ENCODE assay signal across 16 cellular contexts in the genomic region with DNA sequence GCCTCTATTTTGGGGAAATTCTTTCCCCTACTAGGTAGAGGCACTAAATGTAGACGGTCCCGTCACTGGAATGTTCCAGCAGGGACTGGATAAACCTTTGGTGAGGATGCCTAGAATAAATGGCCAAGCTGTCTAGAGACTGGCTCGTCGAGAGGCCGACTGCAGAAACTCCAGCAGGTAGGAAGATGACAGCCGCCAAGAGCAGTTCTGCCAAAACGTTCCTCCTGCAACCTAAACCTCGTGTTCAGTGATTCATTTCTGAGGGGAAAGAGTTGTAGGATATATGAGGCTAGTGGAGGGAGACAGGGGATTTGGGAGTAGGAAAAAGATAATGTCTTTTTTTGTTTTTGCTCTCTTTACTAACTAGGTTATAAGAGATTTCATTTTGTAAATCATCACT.
DNase-seq lines count a peak whose midpoint lies in the region; ATAC-seq and TF ChIP-seq lines count a peak whose summit lies in the region.
"Had no signal": no experiment of that assay in that cellular context is flagged by ENCODE, and none has a peak within 500 bp of the region (broad histone marks: within the 10 kb centered on the region; RNA-seq: fewer than 3 reads in every experiment).

No MANE protein-coding gene starts in this region.

- in situ Hi-C loops in gastrocnemius medialis (cut with MboI; ENCODE audit: low sequenced_read_pairs in 4 of 4) = no loop called here

- TF ChIP-seq EP300 in esophagus muscularis mucosa (IDR thresholded peaks at IDR 0.05) = no peak

- no peaks in the 10 kb centered on the region for H3K4me1 ChIP-seq in esophagus muscularis mucosa
- peaks cover 0 to 4% of the 10 kb centered on the region in 2 donors for H3K4me1 ChIP-seq in gastrocnemius medialis

- TF ChIP-seq CTCF in coronary artery (IDR thresholded peaks at IDR 0.05) (no peak), esophagus muscularis mucosa (IDR thresholded peaks at IDR 0.05) (no peak), gastrocnemius medialis (IDR thresholded peaks at IDR 0.05 in 4 of 5, conservative IDR thresholded peaks at IDR 0.05 in 1 of 5) (no peak)

- 63% methylated on average over 8 of the region's 8 CpGs for WGBS in esophagus muscularis mucosa

- H3K4me3 ChIP-seq in coronary artery (no peak overlapping the region), esophagus muscularis mucosa (no peak overlapping the region), gastrocnemius medialis (no peak overlapping the region)
- H3K4me3 ChIP-seq: GM23338 had no signal

- no peaks in the 10 kb centered on the region for H3K27me3 ChIP-seq in esophagus muscularis mucosa
- no peaks in the 10 kb centered on the region for H3K27me3 ChIP-seq in gastrocnemius medialis

- no peak overlapping the region for H3K4me3 Mint-ChIP-seq in stimulated activated memory B cell treated with anti-CD40 and anti-IgM and Interleukin-4, amounts not matched to agents 10 μg/mL and 1 μg/mL and 100 μg/mL, for 72 hours
- H3K4me3 Mint-ChIP-seq: CD4-positive, alpha-beta memory T cell; GM23338; H9 had no signal

- H3K27me3 Mint-ChIP-seq in stimulated activated memory B cell treated with anti-CD40 and anti-IgM and Interleukin-4, amounts not matched to agents 10 μg/mL and 1 μg/mL and 100 μg/mL, for 72 hours = peaks cover 20% of the 10 kb centered on the region
- H3K27me3 Mint-ChIP-seq: CD4-positive, alpha-beta memory T cell had no signal

- DNase-seq in coronary artery (ENCODE audit: low spot score) (peak; percentile 45), esophagus muscularis mucosa (ENCODE audit: extremely low spot score) (peak; percentile 64), gastrocnemius medialis (no peak), NCI-H1694 (lab: John Stamatoyannopoulos, UW) (no peak)
- DNase-seq: C1 segment of cervical spinal cord; Calu3; CD4-positive, alpha-beta memory T cell; COR-L47; DMS53; DMS79 treated with DMSO at 0.1 percent for 48 hours; GF-D8; H9 had no signal

- no peak for TF ChIP-seq POLR2A in esophagus muscularis mucosa (IDR thresholded peaks at IDR 0.05; ENCODE audit: low read depth)
- TF ChIP-seq POLR2A in gastrocnemius medialis (IDR thresholded peaks at IDR 0.05) = no peak

- no peak overlapping the region for H3K27ac Mint-ChIP-seq in stimulated activated memory B cell treated with anti-CD40 and anti-IgM and Interleukin-4, amounts not matched to agents 10 μg/mL and 1 μg/mL and 100 μg/mL, for 72 hours
- H3K27ac Mint-ChIP-seq: CD4-positive, alpha-beta memory T cell; GM23338 had no signal

- intact Hi-C loops in esophagus muscularis mucosa (cut with DNase I) = no loop called here
- intact Hi-C loops in gastrocnemius medialis (cut with DNase I; ENCODE audit: low total_unique reads) = no loop called here

- no peaks in the 10 kb centered on the region for H3K36me3 Mint-ChIP-seq in stimulated activated memory B cell treated with anti-CD40 and anti-IgM and Interleukin-4, amounts not matched to agents 10 μg/mL and 1 μg/mL and 100 μg/mL, for 72 hours
- H3K36me3 Mint-ChIP-seq: CD4-positive, alpha-beta memory T cell had no signal

- H3K9me3 Mint-ChIP-seq in stimulated activated memory B cell treated with anti-CD40 and anti-IgM and Interleukin-4, amounts not matched to agents 10 μg/mL and 1 μg/mL and 100 μg/mL, for 72 hours = no peaks in the 10 kb centered on the region
- H3K9me3 Mint-ChIP-seq: H9 had no signal

- no peaks in the 10 kb centered on the region for H3K36me3 ChIP-seq in esophagus muscularis mucosa
- H3K36me3 ChIP-seq in gastrocnemius medialis = no peaks in the 10 kb centered on the region

- ATAC-seq in gastrocnemius medialis = peak; percentile 58 to 87
- ATAC-seq in stimulated activated memory B cell treated with anti-CD40 and anti-IgM and Interleukin-4, amounts not matched to agents 10 μg/mL and 1 μg/mL and 100 μg/mL, for 72 hours = no peak
- no peak for ATAC-seq in HG02759 (IDR thresholded peaks at IDR 0.05; ENCODE audit: unreplicated experiment)
- ATAC-seq: GM23338, HCT116 had no signal

- H3K27ac ChIP-seq in coronary artery = no peak overlapping the region
- no peak overlapping the region for H3K27ac ChIP-seq in esophagus muscularis mucosa (replicated peaks in 1 of 4)
- no peak overlapping the region for H3K27ac ChIP-seq in gastrocnemius medialis

- no peaks in the 10 kb centered on the region for H3K4me1 Mint-ChIP-seq in stimulated activated memory B cell treated with anti-CD40 and anti-IgM and Interleukin-4, amounts not matched to agents 10 μg/mL and 1 μg/mL and 100 μg/mL, for 72 hours

- H3K9me3 ChIP-seq in esophagus muscularis mucosa = no peaks in the 10 kb centered on the region
- H3K9me3 ChIP-seq in gastrocnemius medialis = no peaks in the 10 kb centered on the region

Comparison
In these comparisons a context has a peak if more than half of its experiments do, and no peak if none do; other contexts are left out.
1. DNase-seq: peak in coronary artery (single experiment) and esophagus muscularis mucosa (single experiment); none in gastrocnemius medialis (0 of 2) and NCI-H1694 (single experiment).
2. ATAC-seq: peak in gastrocnemius medialis (2 of 2); none in stimulated activated memory B cell treated with anti-CD40 and anti-IgM and Interleukin-4, amounts not matched to agents 10 μg/mL and 1 μg/mL and 100 μg/mL, for 72 hours (single experiment) and HG02759 (single experiment).